ENCODE assay signal across 8 cellular contexts in the genomic region with DNA sequence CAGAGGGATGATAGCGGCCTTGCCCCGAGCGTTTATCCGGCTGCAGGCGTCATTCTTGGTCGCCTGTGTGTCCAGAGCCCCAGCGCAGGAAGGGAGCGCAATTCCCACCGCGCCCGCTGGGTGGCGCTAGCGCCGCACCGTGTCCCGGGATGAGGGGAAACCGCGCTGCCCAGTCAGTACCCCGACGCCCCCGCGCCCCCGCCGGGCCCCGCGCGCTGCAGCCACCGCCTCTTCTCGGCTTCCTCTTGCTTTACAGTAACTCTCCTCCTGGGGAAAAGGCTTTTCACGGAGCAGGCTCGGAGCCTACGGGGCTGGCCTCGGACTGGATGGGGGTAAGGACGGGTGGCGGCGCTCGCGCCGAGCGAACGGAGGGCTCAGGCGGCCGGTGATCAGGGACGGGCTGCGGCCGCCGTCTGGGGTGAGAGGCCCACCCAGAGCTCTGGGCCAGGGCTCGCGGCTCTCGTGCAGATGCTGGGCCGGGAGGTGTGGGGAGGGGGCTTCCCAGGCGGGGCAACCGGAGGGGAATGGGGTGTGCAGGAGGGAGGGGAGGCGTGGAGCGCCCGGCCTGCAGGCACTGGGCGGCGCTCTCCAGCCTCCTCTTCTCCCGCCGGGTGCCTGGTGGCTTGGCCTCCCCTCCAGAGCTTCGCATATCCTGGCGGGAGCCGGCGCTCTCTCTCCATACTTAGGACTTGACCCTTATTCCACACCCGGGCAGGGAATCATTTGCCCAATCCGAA. TPM values are rescaled to one million over a fixed set of nuclear protein-coding genes. Genes with fewer than 3 reads are reported as not detected.
DNase-seq lines count a peak whose midpoint lies in the region; ATAC-seq, FAIRE-seq and TF ChIP-seq lines count a peak whose summit lies in the region.

No MANE protein-coding gene starts in this region.

- TF ChIP-seq CTCF in A549 (IDR thresholded peaks at IDR 0.05) (peak; percentile 97), keratinocyte (optimal IDR thresholded peaks at IDR 0.05 in 1 of 3, IDR thresholded peaks at IDR 0.05 in 1 of 3, conservative IDR thresholded peaks at IDR 0.05 in 1 of 3; ENCODE audit: extremely low read depth in 1 of 3, insufficient read depth in 2 of 3, low read length in 3 of 3) (peak; percentile 67 to 93 (median 86))

- peak; percentile 78 to 86 for DNase-seq in A549 (ENCODE audit: low read depth in 1 of 2, low spot score in 1 of 2)
- peak; percentile 31 for DNase-seq in NCI-H2171 (lab: John Stamatoyannopoulos, UW)
- peak; percentile 59 to 86 (median 78) for DNase-seq in activated CD4-positive, CD25-positive, alpha-beta regulatory T cell (lab: John Stamatoyannopoulos, UW)
- peak; percentile 80 to 93 for DNase-seq in central memory CD8-positive, alpha-beta T cell (ENCODE audit: low spot score in 2 of 2)
- no peak for DNase-seq in keratinocyte (ENCODE audit: low read depth, low spot score)
- DNase-seq in stimulated activated CD4-positive, alpha-beta T cell treated with anti-CD3 and anti-CD28 coated beads, Interleukin-15, amount 100 ng/mL, for 1 hour (ENCODE audit: low read depth in 1 of 2, low spot score in 1 of 2), result peak; percentile 73 to 85

- no peaks in the 10 kb centered on the region for H4K20me1 ChIP-seq in keratinocyte (ENCODE audit: control insufficient read depth, extremely low read depth, insufficient read depth, low read length)

- no peak for TF ChIP-seq POLR2A in A549 (IDR thresholded peaks at IDR 0.05; ENCODE audit: low read length)

- no peaks in the 10 kb centered on the region for H3K9me1 ChIP-seq in keratinocyte (ENCODE audit: control insufficient read depth, extremely low read depth, insufficient read depth, low read length)

- peak; percentile 88 to 91 for ATAC-seq in A549
- ATAC-seq in GM18511 (IDR thresholded peaks at IDR 0.05; ENCODE audit: unreplicated experiment), result peak; percentile 84
- peak; percentile 72 for ATAC-seq in HG03045 (IDR thresholded peaks at IDR 0.05; ENCODE audit: unreplicated experiment)
- peak; percentile 79 for ATAC-seq in central memory CD8-positive, alpha-beta T cell (replicated peaks; ENCODE audit: extremely low read depth, poor library complexity, severe bottlenecking)

- peak overlapping the region; percentile 75 for H3K9ac ChIP-seq in keratinocyte (ENCODE audit: control insufficient read depth, extremely low read depth, insufficient read depth, low read length)

- peak overlapping the region; percentile 81 for H3K4me2 ChIP-seq in A549
- H3K4me2 ChIP-seq in keratinocyte (ENCODE audit: control insufficient read depth, extremely low read depth, insufficient read depth, low read depth, low read length), result peak overlapping the region; percentile 99

- H3K4me1 Mint-ChIP-seq in central memory CD8-positive, alpha-beta T cell, result no peaks in the 10 kb centered on the region

- H3K4me3 ChIP-seq in A549, result peak overlapping the region; percentile 77
- H3K4me3 ChIP-seq in keratinocyte (ENCODE audit: control insufficient read depth in 2 of 3, extremely low read depth in 1 of 3, insufficient read depth in 2 of 3, low read depth in 1 of 3, low read length in 3 of 3), result peak overlapping the region; percentile 68 to 97 (median 90)

- 3% methylated on average over 9 of the region's 66 CpGs for WGBS in A549 (ENCODE audit: missing lambda C conversion rate)

- CTCF ChIA-PET in A549 (lab: Yijun Ruan, JAX), result interaction anchor here (0.5 to 18.9 kb wide), 70 partner anchors 8 to 755 kb away, joined by 3 to 352 read pairs (median 4); a partner anchor contains a TSS

- no peak for TF ChIP-seq EP300 in A549 (IDR thresholded peaks at IDR 0.05)

- H3K9me3 Mint-ChIP-seq in central memory CD8-positive, alpha-beta T cell, result no peaks in the 10 kb centered on the region

- dilution Hi-C loops in keratinocyte (cut with MboI; ENCODE audit: extremely low pct_ligation_motif_present, low sequenced_read_pairs), result no loop called here

- H3K9me3 ChIP-seq in A549, result no peaks in the 10 kb centered on the region
- H3K9me3 ChIP-seq in keratinocyte (ENCODE audit: control insufficient read depth, low read depth, low read length), result no peaks in the 10 kb centered on the region

- TF ChIP-seq RAD21 in A549 (conservative IDR thresholded peaks at IDR 0.05 in 1 of 2, IDR thresholded peaks at IDR 0.05 in 1 of 2), result peak; percentile 80 to 95

- H3K79me2 ChIP-seq in keratinocyte (ENCODE audit: control insufficient read depth, insufficient read depth, low read length), result no peaks in the 10 kb centered on the region

- no peaks in the 10 kb centered on the region for H3K36me3 ChIP-seq in keratinocyte (ENCODE audit: control insufficient read depth in 2 of 2, extremely low read depth in 1 of 2, insufficient read depth in 2 of 2, low read length in 2 of 2)

- peaks cover 7% of the 10 kb centered on the region for H3K27me3 Mint-ChIP-seq in central memory CD8-positive, alpha-beta T cell

- H2AFZ ChIP-seq in keratinocyte (ENCODE audit: control insufficient read depth, low read length), result peak overlapping the region; percentile 100

- POLR2A ChIA-PET in A549 (lab: Yijun Ruan, JAX), result interaction anchor here (0.6 to 2.1 kb wide), 4 partner anchors 183 to 460 kb away, joined by 3 to 12 read pairs (median 6); a partner anchor contains a TSS

- FAIRE-seq in A549 (lab: Jason Lieb, UNC), result no peak
- FAIRE-seq in keratinocyte (lab: Jason Lieb, UNC), result no peak

- H3K27ac Mint-ChIP-seq in central memory CD8-positive, alpha-beta T cell (ENCODE audit: low read depth), result peak overlapping the region; percentile 76

- H3K4me1 ChIP-seq in A549 (peaks cover 45% of the 10 kb centered on the region), keratinocyte (ENCODE audit: control insufficient read depth, extremely low read depth, insufficient read depth, low read length) (peaks cover 44% of the 10 kb centered on the region)

- peak overlapping the region; percentile 87 for H3K4me3 Mint-ChIP-seq in central memory CD8-positive, alpha-beta T cell

- H3K27me3 ChIP-seq in keratinocyte (ENCODE audit: control insufficient read depth, extremely low read depth, insufficient read depth, low read length), result no peaks in the 10 kb centered on the region

- H3K27ac ChIP-seq in A549 (peak overlapping the region; percentile 94 to 98), keratinocyte (ENCODE audit: control insufficient read depth, insufficient read depth, low read length) (peak overlapping the region; percentile 36)

- H3K36me3 Mint-ChIP-seq in central memory CD8-positive, alpha-beta T cell (ENCODE audit: insufficient read depth), result peaks cover 5% of the 10 kb centered on the region

TF ChIP-seq in A549, 52 proteins besides CTCF, POLR2A, EP300 and RAD21 (continues in another document):
- no peak; the same call in 1 of the 2 replicates for TF ChIP-seq GATA3 (IDR thresholded peaks at IDR 0.05; ENCODE audit: borderline replicate concordance)
- no peak for TF ChIP-seq ZFP36 (IDR thresholded peaks at IDR 0.05; ENCODE audit: borderline replicate concordance, partially characterized antibody)
- TF ChIP-seq KDM5A (IDR thresholded peaks at IDR 0.05), result peak; percentile 91
- TF ChIP-seq, protein P1, sequence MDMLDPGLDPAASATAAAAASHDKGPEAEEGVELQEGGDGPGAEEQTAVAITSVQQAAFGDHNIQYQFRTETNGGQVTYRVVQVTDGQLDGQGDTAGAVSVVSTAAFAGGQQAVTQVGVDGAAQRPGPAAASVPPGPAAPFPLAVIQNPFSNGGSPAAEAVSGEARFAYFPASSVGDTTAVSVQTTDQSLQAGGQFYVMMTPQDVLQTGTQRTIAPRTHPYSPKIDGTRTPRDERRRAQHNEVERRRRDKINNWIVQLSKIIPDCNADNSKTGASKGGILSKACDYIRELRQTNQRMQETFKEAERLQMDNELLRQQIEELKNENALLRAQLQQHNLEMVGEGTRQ (IDR thresholded peaks at IDR 0.05), result no peak
- peak; percentile 86 for TF ChIP-seq SMC3 (IDR thresholded peaks at IDR 0.05)
- TF ChIP-seq, protein P2, sequence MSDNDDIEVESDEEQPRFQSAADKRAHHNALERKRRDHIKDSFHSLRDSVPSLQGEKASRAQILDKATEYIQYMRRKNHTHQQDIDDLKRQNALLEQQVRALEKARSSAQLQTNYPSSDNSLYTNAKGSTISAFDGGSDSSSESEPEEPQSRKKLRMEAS (IDR thresholded peaks at IDR 0.05), result peak; percentile 67

RNA-seq across cellular contexts. Expression of a gene that starts 29.8 kb away (rescaled TPM):
- not detected in 2 replicates for polyA plus RNA-seq in A549 (2011; rRNA removed)
- polyA plus RNA-seq in A549 (2012; cell fraction: cytosol; rRNA removed), result 0.03 and 0.06 TPM in 2 replicates
- 0.05 TPM in 1 of 2 replicates, not detected in the other for polyA plus RNA-seq in A549 (2012; cell fraction: nucleus; rRNA removed)
- 0.05 TPM in 1 of 3 replicates, not detected in the others for polyA plus RNA-seq in A549 (2017; fragmentation: RNase III; extraction: RNeasy Plus Mini Kit Qiagen cat#74134 plus additional on column Dnase treatment)
- 0.19 TPM in 1 of 2 replicates, not detected in the other for polyA minus RNA-seq in A549 (2011; rRNA and poly(A)+ RNA removed)
- polyA plus RNA-seq in keratinocyte, result 0.18 TPM in 1 of 3 replicates, not detected in the others
- polyA plus RNA-seq in keratinocyte (2011; ENCODE audit: low read depth), result not detected
- polyA plus RNA-seq in keratinocyte (2011; cell fraction: cytosol; rRNA removed), result not detected in 2 replicates
- polyA plus RNA-seq in keratinocyte (2011; cell fraction: nucleus; rRNA removed), result 0.11 TPM in 1 of 2 replicates, not detected in the other
- polyA plus RNA-seq in keratinocyte (2012; ENCODE audit: low replicate concordance), result 0.68 TPM in 1 of 2 replicates, not detected in the other
- polyA minus RNA-seq in keratinocyte, result 0.19 TPM in 1 of 3 replicates, not detected in the others
- not detected for polyA minus RNA-seq in keratinocyte (2011; cell fraction: cytosol; rRNA and poly(A)+ RNA removed)
- 0.54 TPM in 1 of 2 replicates, not detected in the other for polyA minus RNA-seq in keratinocyte (2011; cell fraction: nucleus; rRNA and poly(A)+ RNA removed)

RNA-seq across cellular contexts. Expression of a gene that starts 46.0 kb away (rescaled TPM):
- not detected in 2 replicates for polyA plus RNA-seq in A549 (2011; rRNA removed)
- polyA plus RNA-seq in A549 (2012; cell fraction: cytosol; rRNA removed), result not detected in 2 replicates
- polyA plus RNA-seq in A549 (2012; cell fraction: nucleus; rRNA removed), result not detected in 2 replicates
- not detected in 3 replicates for polyA plus RNA-seq in A549 (2017; fragmentation: RNase III; extraction: RNeasy Plus Mini Kit Qiagen cat#74134 plus additional on column Dnase treatment)
- not detected in 2 replicates for polyA minus RNA-seq in A549 (2011; rRNA and poly(A)+ RNA removed)
- not detected in 3 replicates for polyA plus RNA-seq in keratinocyte
- not detected for polyA plus RNA-seq in keratinocyte (2011; ENCODE audit: low read depth)
- polyA plus RNA-seq in keratinocyte (2011; cell fraction: cytosol; rRNA removed), result not detected in 2 replicates
- not detected in 2 replicates for polyA plus RNA-seq in keratinocyte (2011; cell fraction: nucleus; rRNA removed)
- polyA plus RNA-seq in keratinocyte (2012; ENCODE audit: low replicate concordance), result not detected in 2 replicates
- not detected in 3 replicates for polyA minus RNA-seq in keratinocyte
- not detected for polyA minus RNA-seq in keratinocyte (2011; cell fraction: cytosol; rRNA and poly(A)+ RNA removed)
- not detected in 2 replicates for polyA minus RNA-seq in keratinocyte (2011; cell fraction: nucleus; rRNA and poly(A)+ RNA removed)
